In the genomic region with DNA sequence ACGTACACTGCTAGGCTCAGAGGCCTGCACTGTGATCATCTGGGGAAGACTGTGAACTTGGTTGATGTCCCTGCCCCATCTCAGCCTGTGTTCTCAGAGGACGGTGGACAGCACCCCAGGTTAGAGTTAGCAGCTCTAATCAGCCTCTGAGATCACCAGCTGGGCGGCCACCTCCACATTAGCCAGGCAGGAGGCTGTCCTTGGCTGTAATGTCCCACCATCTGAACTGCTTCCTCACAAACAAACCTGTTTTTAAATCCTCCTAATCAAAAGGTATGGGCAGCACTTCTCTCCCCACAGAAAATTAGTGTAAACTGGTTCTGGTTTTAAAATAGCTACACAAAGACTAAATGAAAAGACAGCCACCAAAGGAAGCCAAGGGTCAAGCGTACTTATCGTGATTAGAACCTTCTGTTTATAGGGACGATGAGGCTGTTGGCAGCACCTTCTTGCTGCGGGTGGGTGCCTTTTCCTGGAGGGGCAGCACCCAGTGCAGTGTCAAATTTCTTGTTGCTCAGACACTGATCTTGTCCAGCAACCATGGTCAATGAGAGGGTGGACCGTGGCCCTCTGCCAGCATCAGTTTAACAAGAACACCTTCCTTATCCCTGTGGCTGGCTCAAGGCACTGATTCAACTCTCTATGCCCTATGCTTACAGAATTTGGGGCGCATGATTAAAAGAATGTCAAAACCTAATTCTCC, we compare ENCODE assay signal across 1 cellular context.
TF ChIP-seq lines count a peak whose summit lies in the region.

No MANE protein-coding gene starts in this region.

TF ChIP-seq in IMR-90, 13 proteins besides CTCF, POLR2A, EP300 and RAD21:
- no peak for TF ChIP-seq BHLHE40 (IDR thresholded peaks at IDR 0.05; ENCODE audit: low read depth, low read length)
- no peak for TF ChIP-seq CEBPB (IDR thresholded peaks at IDR 0.05; ENCODE audit: low read depth, low read length)
- TF ChIP-seq NFE2L2 (IDR thresholded peaks at IDR 0.05; ENCODE audit: low read depth, low read length), result no peak
- no peak for TF ChIP-seq FOS (IDR thresholded peaks at IDR 0.05; ENCODE audit: low read depth, low read length)
- TF ChIP-seq MAFK (IDR thresholded peaks at IDR 0.05; ENCODE audit: low read depth, low read length), result no peak
- no peak for TF ChIP-seq SMC3 (IDR thresholded peaks at IDR 0.05; ENCODE audit: low read depth, low read length)
- TF ChIP-seq, protein P1, sequence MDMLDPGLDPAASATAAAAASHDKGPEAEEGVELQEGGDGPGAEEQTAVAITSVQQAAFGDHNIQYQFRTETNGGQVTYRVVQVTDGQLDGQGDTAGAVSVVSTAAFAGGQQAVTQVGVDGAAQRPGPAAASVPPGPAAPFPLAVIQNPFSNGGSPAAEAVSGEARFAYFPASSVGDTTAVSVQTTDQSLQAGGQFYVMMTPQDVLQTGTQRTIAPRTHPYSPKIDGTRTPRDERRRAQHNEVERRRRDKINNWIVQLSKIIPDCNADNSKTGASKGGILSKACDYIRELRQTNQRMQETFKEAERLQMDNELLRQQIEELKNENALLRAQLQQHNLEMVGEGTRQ (IDR thresholded peaks at IDR 0.05; ENCODE audit: low read depth, low read length), result no peak
- TF ChIP-seq RCOR1 (IDR thresholded peaks at IDR 0.05; ENCODE audit: insufficient replicate concordance, low read length), result no peak
- TF ChIP-seq MXI1 (IDR thresholded peaks at IDR 0.05; ENCODE audit: borderline replicate concordance, low read depth, low read length), result no peak
- no peak for TF ChIP-seq RFX5 (IDR thresholded peaks at IDR 0.05; ENCODE audit: low read depth, low read length)
- no peak for TF ChIP-seq CHD1 (IDR thresholded peaks at IDR 0.05; ENCODE audit: low read depth, low read length)
- TF ChIP-seq, protein P2, sequence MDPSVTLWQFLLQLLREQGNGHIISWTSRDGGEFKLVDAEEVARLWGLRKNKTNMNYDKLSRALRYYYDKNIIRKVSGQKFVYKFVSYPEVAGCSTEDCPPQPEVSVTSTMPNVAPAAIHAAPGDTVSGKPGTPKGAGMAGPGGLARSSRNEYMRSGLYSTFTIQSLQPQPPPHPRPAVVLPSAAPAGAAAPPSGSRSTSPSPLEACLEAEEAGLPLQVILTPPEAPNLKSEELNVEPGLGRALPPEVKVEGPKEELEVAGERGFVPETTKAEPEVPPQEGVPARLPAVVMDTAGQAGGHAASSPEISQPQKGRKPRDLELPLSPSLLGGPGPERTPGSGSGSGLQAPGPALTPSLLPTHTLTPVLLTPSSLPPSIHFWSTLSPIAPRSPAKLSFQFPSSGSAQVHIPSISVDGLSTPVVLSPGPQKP (IDR thresholded peaks at IDR 0.05; ENCODE audit: borderline replicate concordance, low read depth, low read length), result no peak
- no peak for TF ChIP-seq MAZ (IDR thresholded peaks at IDR 0.05; ENCODE audit: borderline replicate concordance, low read depth, low read length)
